25 cellular contexts compared by ENCODE assay signal in the genomic region with DNA sequence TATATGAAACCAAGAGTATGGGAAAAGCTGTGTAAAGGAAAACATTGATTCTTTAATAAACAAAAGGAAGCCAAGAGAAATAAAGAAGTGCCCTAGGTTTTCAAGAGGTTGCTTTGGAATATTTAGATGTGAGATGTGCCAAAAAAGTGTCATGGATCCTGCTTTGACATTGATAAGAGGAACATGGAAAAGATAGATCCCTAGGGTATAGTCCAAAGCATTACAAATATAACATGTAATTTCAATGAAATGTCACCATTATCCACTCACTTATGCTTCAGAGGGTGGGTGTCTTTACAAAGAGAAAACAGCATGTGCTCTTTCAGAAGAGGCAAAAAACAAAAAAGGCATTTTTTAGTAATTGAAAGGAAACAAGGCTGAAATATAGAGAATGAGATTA.
"Had no signal": no experiment of that assay in that cellular context is flagged by ENCODE, and none has a peak within 500 bp of the region (broad histone marks: within the 10 kb centered on the region; RNA-seq: fewer than 3 reads in every experiment).

No MANE protein-coding gene starts in this region.

- H3K27me3 ChIP-seq: colonic mucosa, esophagus muscularis mucosa, foreskin keratinocyte, gastroesophageal sphincter, heart left ventricle, hepatocyte, left lung had no signal

- DNase-seq: colonic mucosa; cortex of kidney; effector CD8-positive, alpha-beta T cell; effector memory CD8-positive, alpha-beta T cell; endodermal cell; foreskin keratinocyte; heart left ventricle; hypothalamus; immature natural killer cell; islet precursor cell; kidney; kidney glomerular epithelial cell; left colon; left lung; left ventricle myocardium superior; lower lobe of right lung; mesenchymal stem cell; mucosa of descending colon had no signal

- H3K36me3 ChIP-seq: colonic mucosa, esophagus muscularis mucosa, gastroesophageal sphincter, heart left ventricle, left lung, lower lobe of right lung had no signal

- H3K4me3 Mint-ChIP-seq: dendritic cell treated with granulocyte-macrophage colony-stimulating factor and Interleukin-4, amounts not matched to agents 40 ng/mL and 50 ng/mL, for 4 days; effector memory CD8-positive, alpha-beta T cell; endodermal cell; immature natural killer cell; mesothelial cell of epicardium had no signal

- H3K4me1 ChIP-seq: colonic mucosa, esophagus muscularis mucosa, foreskin keratinocyte, gastroesophageal sphincter, heart left ventricle, left lung, lower lobe of right lung had no signal

- H3K27ac ChIP-seq: colonic mucosa, esophagus muscularis mucosa, foreskin keratinocyte, gastroesophageal sphincter, heart left ventricle, hepatocyte, left lung, lower lobe of right lung had no signal

- H3K9me3 ChIP-seq: colonic mucosa, esophagus muscularis mucosa, gastroesophageal sphincter, left lung, lower lobe of right lung, mucosa of descending colon had no signal

- FAIRE-seq: endometrium, frontal cortex, kidney had no signal

- H3K27ac Mint-ChIP-seq: dendritic cell treated with granulocyte-macrophage colony-stimulating factor and Interleukin-4, amounts not matched to agents 40 ng/mL and 50 ng/mL, for 4 days; effector memory CD8-positive, alpha-beta T cell; endodermal cell; immature natural killer cell; mesothelial cell of epicardium had no signal

- H3K4me3 ChIP-seq: colonic mucosa, esophagus muscularis mucosa, gastroesophageal sphincter, heart left ventricle, hepatocyte, left lung, lower lobe of right lung, mucosa of descending colon had no signal

- H3K4me1 Mint-ChIP-seq: immature natural killer cell, mesothelial cell of epicardium had no signal

- H3K27me3 Mint-ChIP-seq: dendritic cell treated with granulocyte-macrophage colony-stimulating factor and Interleukin-4, amounts not matched to agents 40 ng/mL and 50 ng/mL, for 4 days; effector memory CD8-positive, alpha-beta T cell had no signal

- ATAC-seq: effector memory CD8-positive, alpha-beta T cell; foreskin keratinocyte; gastroesophageal sphincter; heart left ventricle; left colon; left lung; left ventricle myocardium superior; lower lobe of right lung; mucosa of descending colon had no signal

- H3K36me3 Mint-ChIP-seq: immature natural killer cell, mesothelial cell of epicardium had no signal
